In the genomic region with DNA sequence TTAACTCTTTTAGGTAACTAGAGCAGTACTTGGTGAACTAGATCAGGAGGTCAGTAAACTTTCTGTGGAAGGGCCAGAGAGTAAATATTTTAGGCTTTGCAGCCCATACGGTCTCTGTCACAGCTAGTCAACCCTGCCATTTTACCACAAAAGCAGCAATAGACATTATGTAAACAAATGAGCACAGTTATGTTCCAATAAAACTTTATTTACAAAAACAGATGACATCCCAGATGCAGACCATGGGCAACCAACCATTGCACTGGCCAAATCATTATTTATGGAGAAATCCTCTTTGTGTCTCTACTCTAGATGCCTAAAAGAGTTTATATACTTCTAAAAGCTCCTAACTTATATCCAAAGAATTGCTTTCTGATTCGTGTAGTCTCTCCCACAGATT, we compare ENCODE assay signal across 1 cellular context.
TF ChIP-seq lines count a peak whose summit lies in the region.

No MANE protein-coding gene starts in this region.

TF ChIP-seq in HepG2, 621 proteins besides CTCF, POLR2A, EP300 and RAD21 (continued from another document):
- TF ChIP-seq, protein P1, sequence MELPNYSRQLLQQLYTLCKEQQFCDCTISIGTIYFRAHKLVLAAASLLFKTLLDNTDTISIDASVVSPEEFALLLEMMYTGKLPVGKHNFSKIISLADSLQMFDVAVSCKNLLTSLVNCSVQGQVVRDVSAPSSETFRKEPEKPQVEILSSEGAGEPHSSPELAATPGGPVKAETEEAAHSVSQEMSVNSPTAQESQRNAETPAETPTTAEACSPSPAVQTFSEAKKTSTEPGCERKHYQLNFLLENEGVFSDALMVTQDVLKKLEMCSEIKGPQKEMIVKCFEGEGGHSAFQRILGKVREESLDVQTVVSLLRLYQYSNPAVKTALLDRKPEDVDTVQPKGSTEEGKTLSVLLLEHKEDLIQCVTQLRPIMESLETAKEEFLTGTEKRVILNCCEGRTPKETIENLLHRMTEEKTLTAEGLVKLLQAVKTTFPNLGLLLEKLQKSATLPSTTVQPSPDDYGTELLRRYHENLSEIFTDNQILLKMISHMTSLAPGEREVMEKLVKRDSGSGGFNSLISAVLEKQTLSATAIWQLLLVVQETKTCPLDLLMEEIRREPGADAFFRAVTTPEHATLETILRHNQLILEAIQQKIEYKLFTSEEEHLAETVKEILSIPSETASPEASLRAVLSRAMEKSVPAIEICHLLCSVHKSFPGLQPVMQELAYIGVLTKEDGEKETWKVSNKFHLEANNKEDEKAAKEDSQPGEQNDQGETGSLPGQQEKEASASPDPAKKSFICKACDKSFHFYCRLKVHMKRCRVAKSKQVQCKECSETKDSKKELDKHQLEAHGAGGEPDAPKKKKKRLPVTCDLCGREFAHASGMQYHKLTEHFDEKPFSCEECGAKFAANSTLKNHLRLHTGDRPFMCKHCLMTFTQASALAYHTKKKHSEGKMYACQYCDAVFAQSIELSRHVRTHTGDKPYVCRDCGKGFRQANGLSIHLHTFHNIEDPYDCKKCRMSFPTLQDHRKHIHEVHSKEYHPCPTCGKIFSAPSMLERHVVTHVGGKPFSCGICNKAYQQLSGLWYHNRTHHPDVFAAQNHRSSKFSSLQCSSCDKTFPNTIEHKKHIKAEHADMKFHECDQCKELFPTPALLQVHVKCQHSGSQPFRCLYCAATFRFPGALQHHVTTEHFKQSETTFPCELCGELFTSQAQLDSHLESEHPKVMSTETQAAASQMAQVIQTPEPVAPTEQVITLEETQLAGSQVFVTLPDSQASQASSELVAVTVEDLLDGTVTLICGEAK (IDR thresholded peaks at IDR 0.05), result no peak
- TF ChIP-seq, protein P1 (CRISPR knock-in tag; IDR thresholded peaks at IDR 0.05), result peak; percentile 77; the same call in 1 of the 2 replicates
